In genomic region chr20:36040571-36040970, GRCh38 we compare ENCODE assay signal across 27 cellular contexts.
"Had no signal": no experiment of that assay in that cellular context is flagged by ENCODE, and none has a peak within 500 bp of the region (broad histone marks: within the 10 kb centered on the region; RNA-seq: fewer than 3 reads in every experiment).

No MANE protein-coding gene starts in this region.

- H3K4me2 ChIP-seq: hepatocyte, smooth muscle cell had no signal

- H3K27ac ChIP-seq: colonic mucosa, dorsolateral prefrontal cortex, hepatocyte, left ventricle myocardium inferior, sigmoid colon, upper lobe of left lung, WERI-Rb-1 had no signal

- H3K27me3 ChIP-seq: colonic mucosa, dorsolateral prefrontal cortex, hepatocyte, sigmoid colon, upper lobe of left lung had no signal

- H3K36me3 Mint-ChIP-seq: natural killer cell had no signal

- H3K36me3 ChIP-seq: colonic mucosa, WERI-Rb-1 had no signal

- H3K4me3 Mint-ChIP-seq: activated CD4-positive, alpha-beta T cell treated with anti-CD3 and anti-CD28 coated beads, Interleukin-2, amount 10 ng/mL, durations not matched to agents 7 days and 5 days; activated CD8-positive, alpha-beta memory T cell treated with anti-CD3 and anti-CD28 coated beads, Interleukin-2, amount 10 ng/mL, durations not matched to agents 7 days and 5 days; activated CD8-positive, alpha-beta T cell treated with anti-CD3 and anti-CD28 coated beads for 36 hours; activated naive CD4-positive, alpha-beta T cell treated with anti-CD3 and anti-CD28 coated beads, Interleukin-2, amount 10 ng/mL, durations not matched to agents 7 days and 5 days; effector memory CD8-positive, alpha-beta T cell; mesothelial cell of epicardium; natural killer cell had no signal

- H3K27ac Mint-ChIP-seq: activated CD4-positive, alpha-beta T cell treated with anti-CD3 and anti-CD28 coated beads, Interleukin-2, amount 10 ng/mL, durations not matched to agents 7 days and 5 days; activated CD8-positive, alpha-beta memory T cell treated with anti-CD3 and anti-CD28 coated beads, Interleukin-2, amount 10 ng/mL, durations not matched to agents 7 days and 5 days; activated CD8-positive, alpha-beta T cell treated with anti-CD3 and anti-CD28 coated beads for 36 hours; activated naive CD4-positive, alpha-beta T cell treated with anti-CD3 and anti-CD28 coated beads, Interleukin-2, amount 10 ng/mL, durations not matched to agents 7 days and 5 days; effector memory CD8-positive, alpha-beta T cell; mesothelial cell of epicardium; progenitor cell of endocrine pancreas had no signal

- ATAC-seq: activated CD8-positive, alpha-beta memory T cell treated with anti-CD3 and anti-CD28 coated beads, Interleukin-2, amount 10 ng/mL, durations not matched to agents 7 days and 5 days; activated CD8-positive, alpha-beta T cell treated with anti-CD3 and anti-CD28 coated beads for 36 hours; effector memory CD8-positive, alpha-beta T cell; esophagus mucosa; natural killer cell had no signal

- H3K9me3 Mint-ChIP-seq: activated CD4-positive, alpha-beta T cell treated with anti-CD3 and anti-CD28 coated beads, Interleukin-2, amount 10 ng/mL, durations not matched to agents 7 days and 5 days; activated CD8-positive, alpha-beta T cell treated with anti-CD3 and anti-CD28 coated beads for 36 hours; activated naive CD4-positive, alpha-beta T cell treated with anti-CD3 and anti-CD28 coated beads, Interleukin-2, amount 10 ng/mL, durations not matched to agents 7 days and 5 days; effector memory CD8-positive, alpha-beta T cell; natural killer cell had no signal

- H3K27me3 Mint-ChIP-seq: activated CD4-positive, alpha-beta T cell treated with anti-CD3 and anti-CD28 coated beads, Interleukin-2, amount 10 ng/mL, durations not matched to agents 7 days and 5 days; activated CD8-positive, alpha-beta memory T cell treated with anti-CD3 and anti-CD28 coated beads, Interleukin-2, amount 10 ng/mL, durations not matched to agents 7 days and 5 days; activated CD8-positive, alpha-beta T cell treated with anti-CD3 and anti-CD28 coated beads for 36 hours; effector memory CD8-positive, alpha-beta T cell; progenitor cell of endocrine pancreas had no signal

- H3K9me3 ChIP-seq: colonic mucosa, left ventricle myocardium inferior, sigmoid colon, upper lobe of left lung had no signal

- DNase-seq: activated CD4-positive, alpha-beta T cell treated with anti-CD3 and anti-CD28 coated beads, Interleukin-2, amount 10 ng/mL, durations not matched to agents 7 days and 5 days; activated CD4-positive, CD25-positive, alpha-beta regulatory T cell treated with anti-CD3 and anti-CD28 coated beads, Interleukin-2, amount 50 U/mL, for 72 hours; activated CD8-positive, alpha-beta memory T cell treated with anti-CD3 and anti-CD28 coated beads, Interleukin-2, amount 10 ng/mL, durations not matched to agents 7 days and 5 days; activated CD8-positive, alpha-beta T cell treated with anti-CD3 and anti-CD28 coated beads for 36 hours; activated effector memory CD4-positive, alpha-beta T cell treated with anti-CD3 and anti-CD28 coated beads, Interleukin-2, amount 50 U/mL, for 16 hours; activated naive CD4-positive, alpha-beta T cell treated with anti-CD3 and anti-CD28 coated beads, Interleukin-2, amount 10 ng/mL, durations not matched to agents 7 days and 5 days; activated T-cell treated with anti-CD3 and anti-CD28 coated beads for 4 hours; amygdala; colonic mucosa; dorsolateral prefrontal cortex; effector memory CD8-positive, alpha-beta T cell; foreskin melanocyte; glutamatergic neuron; kidney glomerular epithelial cell; left ventricle myocardium inferior; natural killer cell; retina; sigmoid colon; stimulated activated CD4-positive, alpha-beta T cell treated with anti-CD3 and anti-CD28 coated beads, Interleukin-15, amount 100 ng/mL, for 24 hours; stimulated activated naive CD4-positive, alpha-beta T cell; upper lobe of left lung; WERI-Rb-1 had no signal

- H2AFZ ChIP-seq: hepatocyte had no signal

- H3K4me3 ChIP-seq: colonic mucosa, dorsolateral prefrontal cortex, hepatocyte, left ventricle myocardium inferior, sigmoid colon, smooth muscle cell, upper lobe of left lung had no signal

- H3K4me1 ChIP-seq: colonic mucosa, left ventricle myocardium inferior had no signal
